8 cellular contexts compared by ENCODE assay signal in the genomic region with DNA sequence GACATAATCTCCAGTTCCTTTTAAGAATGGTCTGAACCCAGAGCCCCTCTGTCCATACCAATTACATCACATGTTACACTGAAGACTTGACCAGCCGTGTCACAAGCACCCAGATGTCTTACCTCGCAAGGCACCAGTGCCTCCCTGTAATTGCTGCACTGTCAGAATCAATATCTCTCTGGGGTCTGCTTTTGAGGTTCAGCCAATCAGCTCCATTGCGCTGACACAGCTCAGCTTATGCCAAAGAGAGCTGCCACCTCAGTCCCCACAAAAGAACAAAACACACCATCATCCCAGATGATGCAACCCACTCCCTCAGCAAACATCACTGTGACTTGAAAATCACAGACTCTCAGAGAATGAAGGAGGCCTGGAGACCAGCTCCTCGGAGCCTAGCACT.
"Had no signal": no experiment of that assay in that cellular context is flagged by ENCODE, and none has a peak within 500 bp of the region (broad histone marks: within the 10 kb centered on the region; RNA-seq: fewer than 3 reads in every experiment).

No MANE protein-coding gene starts in this region.

- ATAC-seq: HepG2 had no signal

- H3K36me3 Mint-ChIP-seq: IgD-negative memory B cell had no signal

- DNase-seq: GOT3, H9, HCEC 1CT, KBM-7 had no signal

- H3K9ac ChIP-seq: KMS-11 had no signal

- H3K27ac Mint-ChIP-seq: IgD-negative memory B cell had no signal

- H3K27ac ChIP-seq: HL-60, KMS-11 had no signal

- H3K4me2 ChIP-seq: KMS-11 had no signal

- H3K4me3 Mint-ChIP-seq: H9, IgD-negative memory B cell had no signal
